In the genomic region with DNA sequence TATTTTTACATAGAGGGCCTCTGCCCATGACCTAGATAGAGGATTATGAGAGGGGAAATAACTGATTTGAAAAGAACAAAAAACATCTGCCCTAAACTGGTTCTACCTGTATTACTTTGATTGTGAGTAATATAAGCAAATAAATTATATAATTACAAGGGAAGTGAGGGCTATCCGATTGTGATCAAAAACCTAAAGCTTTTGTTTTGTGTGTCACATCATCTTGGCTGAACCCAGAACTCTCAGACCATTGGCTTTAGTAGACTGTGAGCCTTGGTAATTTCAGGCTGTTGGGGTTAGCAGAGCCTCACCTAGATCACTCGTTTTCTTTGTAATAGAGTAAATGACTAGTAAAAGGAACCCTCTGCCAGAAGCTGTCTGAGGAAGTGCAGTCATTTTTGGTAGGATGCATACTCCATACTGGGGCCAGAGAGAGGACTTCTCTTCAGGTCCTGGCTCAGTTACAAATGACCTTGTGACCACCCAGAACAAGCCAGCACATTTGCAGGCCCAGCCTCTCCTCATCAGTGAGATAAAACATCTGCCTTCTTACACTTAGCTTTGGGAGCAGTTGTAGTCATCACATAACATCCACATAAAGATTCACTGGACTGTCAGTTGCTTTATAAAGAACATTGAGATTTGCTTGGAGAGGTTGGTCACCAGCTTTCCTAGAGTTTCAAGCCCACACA, we compare ENCODE assay signal across 14 cellular contexts. TPM values are rescaled to one million over a fixed set of nuclear protein-coding genes. Genes with fewer than 3 reads are reported as not detected.
DNase-seq lines count a peak whose midpoint lies in the region; ATAC-seq and TF ChIP-seq lines count a peak whose summit lies in the region.
"Had no signal": no experiment of that assay in that cellular context is flagged by ENCODE, and none has a peak within 500 bp of the region (broad histone marks: within the 10 kb centered on the region; RNA-seq: fewer than 3 reads in every experiment).

No MANE protein-coding gene starts in this region.

- H3K4me3 ChIP-seq in AG04450 (ENCODE audit: low read depth, low read length) (no peak overlapping the region), fibroblast of the aortic adventitia (ENCODE audit: low read depth, low read length) (no peak overlapping the region), muscle layer of colon (ENCODE audit: low read depth in 1 of 2, low read length in 2 of 2) (no peak overlapping the region), breast epithelium (no peak overlapping the region)
- H3K4me3 ChIP-seq: GM12878 had no signal

- no peaks in the 10 kb centered on the region for H3K9me3 Mint-ChIP-seq in activated T-helper 1 cell treated with anti-CD3 and anti-CD28 coated beads, Interleukin-12 subunit alpha, Interleukin-12 subunit beta, Interleukin-2, Interleukin-4 antibody, amounts not matched to agents 30 ng/mL and 10 ng/mL and 1 ng/mL, durations not matched to agents 14 hours and 24 hours and 36 hours
- H3K9me3 Mint-ChIP-seq: natural killer cell treated with Interleukin-12 subunit alpha and Interleukin-12 subunit beta and Interleukin-15 and Interleukin-18, amount 100 ng/mL, for 72 hours had no signal

- no peak for TF ChIP-seq POLR2A in breast epithelium (IDR thresholded peaks at IDR 0.05)

- no peaks in the 10 kb centered on the region for H3K27me3 ChIP-seq in AG04450 (ENCODE audit: control insufficient read depth, insufficient read depth, low read length)
- H3K27me3 ChIP-seq in muscle layer of colon (ENCODE audit: control insufficient read depth in 1 of 2, insufficient read depth in 2 of 2, low read length in 2 of 2): no peaks in the 10 kb centered on the region
- no peaks in the 10 kb centered on the region for H3K27me3 ChIP-seq in breast epithelium

- intact Hi-C loops in activated T-helper 1 cell treated with anti-CD3 and anti-CD28 coated beads, Interleukin-12 subunit alpha, Interleukin-12 subunit beta, Interleukin-2, Interleukin-4 antibody, amounts not matched to agents 30 ng/mL and 10 ng/mL and 1 ng/mL, durations not matched to agents 14 hours and 24 hours and 36 hours (cut with micrococcal nuclease): no loop called here
- intact Hi-C loops in breast epithelium (cut with DNase I; ENCODE audit: low total_unique reads): no loop called here

- CTCF ChIA-PET in AG04450 (lab: Charles Lee): no interaction called here

- POLR2A ChIA-PET in AG04450 (lab: Yijun Ruan, JAX): interaction anchor here (0.9 kb wide), 1 partner anchor 12 kb away, joined by 3 read pairs; no protein-coding TSS in a partner anchor

- peaks cover 25% of the 10 kb centered on the region for H3K36me3 ChIP-seq in muscle layer of colon (ENCODE audit: insufficient read depth, low read length)
- peaks cover 5% of the 10 kb centered on the region for H3K36me3 ChIP-seq in breast epithelium

- H3K27ac Mint-ChIP-seq in activated T-helper 1 cell treated with anti-CD3 and anti-CD28 coated beads, Interleukin-12 subunit alpha, Interleukin-12 subunit beta, Interleukin-2, Interleukin-4 antibody, amounts not matched to agents 30 ng/mL and 10 ng/mL and 1 ng/mL, durations not matched to agents 14 hours and 24 hours and 36 hours: peak overlapping the region; percentile 7
- H3K27ac Mint-ChIP-seq: natural killer cell treated with Interleukin-12 subunit alpha and Interleukin-12 subunit beta and Interleukin-15 and Interleukin-18, amount 100 ng/mL, for 72 hours had no signal

- H3K9ac ChIP-seq in muscle layer of colon (ENCODE audit: low read length): no peak overlapping the region

- peaks cover 77% of the 10 kb centered on the region for H3K4me1 ChIP-seq in muscle layer of colon (ENCODE audit: insufficient read depth, low read length)
- peaks cover 0 to 6% of the 10 kb centered on the region in 2 donors for H3K4me1 ChIP-seq in breast epithelium

- H3K36me3 Mint-ChIP-seq in activated T-helper 1 cell treated with anti-CD3 and anti-CD28 coated beads, Interleukin-12 subunit alpha, Interleukin-12 subunit beta, Interleukin-2, Interleukin-4 antibody, amounts not matched to agents 30 ng/mL and 10 ng/mL and 1 ng/mL, durations not matched to agents 14 hours and 24 hours and 36 hours (ENCODE audit: low read depth): peaks cover 31% of the 10 kb centered on the region

- no peak for ATAC-seq in GM18519 (IDR thresholded peaks at IDR 0.05; ENCODE audit: low FRiP score, unreplicated experiment)
- ATAC-seq: GM12878; HCT116; natural killer cell treated with Interleukin-12 subunit alpha and Interleukin-12 subunit beta and Interleukin-15 and Interleukin-18, amount 100 ng/mL, for 72 hours had no signal

- TF ChIP-seq CTCF in AG04450 (IDR thresholded peaks at IDR 0.05; ENCODE audit: low read depth, low read length): no peak
- no peak for TF ChIP-seq CTCF in fibroblast of the aortic adventitia (IDR thresholded peaks at IDR 0.05; ENCODE audit: insufficient read depth, low read length)
- TF ChIP-seq CTCF in breast epithelium (IDR thresholded peaks at IDR 0.05): no peak

- DNase-seq in AG04450 (ENCODE audit: low read depth, low spot score) (peak; percentile 42), fibroblast of the aortic adventitia (ENCODE audit: low read depth) (peak; percentile 90), breast epithelium (ENCODE audit: low spot score in 2 of 2) (no peak), GOT3 (lab: John Stamatoyannopoulos, UW) (no peak), SHP77 (lab: John Stamatoyannopoulos, UW) (no peak)
- DNase-seq in activated T-helper 1 cell treated with anti-CD3 and anti-CD28 coated beads, Interleukin-12 subunit alpha, Interleukin-12 subunit beta, Interleukin-2, Interleukin-4 antibody, amounts not matched to agents 30 ng/mL and 10 ng/mL and 1 ng/mL, durations not matched to agents 14 hours and 24 hours and 36 hours (ENCODE audit: low spot score): no peak
- DNase-seq: DMS79 treated with DMSO at 0.1 percent for 48 hours, NCI-H1105 treated with DMSO at 0.1 percent for 48 hours, NCI-H446 treated with DMSO at 0.1 percent for 48 hours had no signal

- peaks cover 58% of the 10 kb centered on the region for H3K4me1 Mint-ChIP-seq in activated T-helper 1 cell treated with anti-CD3 and anti-CD28 coated beads, Interleukin-12 subunit alpha, Interleukin-12 subunit beta, Interleukin-2, Interleukin-4 antibody, amounts not matched to agents 30 ng/mL and 10 ng/mL and 1 ng/mL, durations not matched to agents 14 hours and 24 hours and 36 hours (ENCODE audit: low read depth)

- no peaks in the 10 kb centered on the region for H3K9me3 ChIP-seq in AG04450 (ENCODE audit: control insufficient read depth, insufficient read depth, low read length)
- no peaks in the 10 kb centered on the region for H3K9me3 ChIP-seq in muscle layer of colon (ENCODE audit: low read length)
- no peaks in the 10 kb centered on the region for H3K9me3 ChIP-seq in breast epithelium

- no peaks in the 10 kb centered on the region for H3K27me3 Mint-ChIP-seq in activated T-helper 1 cell treated with anti-CD3 and anti-CD28 coated beads, Interleukin-12 subunit alpha, Interleukin-12 subunit beta, Interleukin-2, Interleukin-4 antibody, amounts not matched to agents 30 ng/mL and 10 ng/mL and 1 ng/mL, durations not matched to agents 14 hours and 24 hours and 36 hours (ENCODE audit: insufficient read depth)
- H3K27me3 Mint-ChIP-seq: natural killer cell treated with Interleukin-12 subunit alpha and Interleukin-12 subunit beta and Interleukin-15 and Interleukin-18, amount 100 ng/mL, for 72 hours had no signal

- H3K27ac ChIP-seq in AG04450 (ENCODE audit: low read depth, low read length) (peak overlapping the region; percentile 42), muscle layer of colon (ENCODE audit: low read depth, low read length) (peak overlapping the region; percentile 38), breast epithelium (no peak overlapping the region)

- no peak overlapping the region for H3K4me3 Mint-ChIP-seq in activated T-helper 1 cell treated with anti-CD3 and anti-CD28 coated beads, Interleukin-12 subunit alpha, Interleukin-12 subunit beta, Interleukin-2, Interleukin-4 antibody, amounts not matched to agents 30 ng/mL and 10 ng/mL and 1 ng/mL, durations not matched to agents 14 hours and 24 hours and 36 hours
- H3K4me3 Mint-ChIP-seq: natural killer cell treated with Interleukin-12 subunit alpha and Interleukin-12 subunit beta and Interleukin-15 and Interleukin-18, amount 100 ng/mL, for 72 hours had no signal

RNA-seq across cellular contexts. Expression of a gene that starts 13.5 kb away (rescaled TPM):
- polyA plus RNA-seq in AG04450 (2011; rRNA removed): 8.0 and 9.3 TPM in 2 replicates
- polyA minus RNA-seq in AG04450 (2011; rRNA and poly(A)+ RNA removed): 12.0 and 15.6 TPM in 2 replicates
- 20.7 and 21.3 TPM in 2 replicates for total RNA-seq in activated T-helper 1 cell treated with anti-CD3 and anti-CD28 coated beads, Interleukin-12 subunit alpha, Interleukin-12 subunit beta, Interleukin-2, Interleukin-4 antibody, amounts not matched to agents 30 ng/mL and 10 ng/mL and 1 ng/mL, durations not matched to agents 14 hours and 24 hours and 36 hours
- total RNA-seq in fibroblast of the aortic adventitia (ENCODE audit: low replicate concordance) (13.2 and 17.7 TPM in 2 replicates), breast epithelium (10 to 100 TPM; 15.2 to 26.3 (median 16.7) TPM)

Comparison
In these comparisons a context has a peak if more than half of its experiments do, and no peak if none do; other contexts are left out.
1. DNase-seq: peak in AG04450 (single experiment) and fibroblast of the aortic adventitia (single experiment); none in activated T-helper 1 cell treated with anti-CD3 and anti-CD28 coated beads, Interleukin-12 subunit alpha, Interleukin-12 subunit beta, Interleukin-2, Interleukin-4 antibody, amounts not matched to agents 30 ng/mL and 10 ng/mL and 1 ng/mL, durations not matched to agents 14 hours and 24 hours and 36 hours (single experiment), breast epithelium (0 of 2), GOT3 (single experiment) and SHP77 (0 of 2).
2. H3K27ac ChIP-seq: peak in AG04450 (single experiment) and muscle layer of colon (single experiment); none in breast epithelium (0 of 2).